9 cellular contexts compared by ENCODE assay signal in the genomic region with DNA sequence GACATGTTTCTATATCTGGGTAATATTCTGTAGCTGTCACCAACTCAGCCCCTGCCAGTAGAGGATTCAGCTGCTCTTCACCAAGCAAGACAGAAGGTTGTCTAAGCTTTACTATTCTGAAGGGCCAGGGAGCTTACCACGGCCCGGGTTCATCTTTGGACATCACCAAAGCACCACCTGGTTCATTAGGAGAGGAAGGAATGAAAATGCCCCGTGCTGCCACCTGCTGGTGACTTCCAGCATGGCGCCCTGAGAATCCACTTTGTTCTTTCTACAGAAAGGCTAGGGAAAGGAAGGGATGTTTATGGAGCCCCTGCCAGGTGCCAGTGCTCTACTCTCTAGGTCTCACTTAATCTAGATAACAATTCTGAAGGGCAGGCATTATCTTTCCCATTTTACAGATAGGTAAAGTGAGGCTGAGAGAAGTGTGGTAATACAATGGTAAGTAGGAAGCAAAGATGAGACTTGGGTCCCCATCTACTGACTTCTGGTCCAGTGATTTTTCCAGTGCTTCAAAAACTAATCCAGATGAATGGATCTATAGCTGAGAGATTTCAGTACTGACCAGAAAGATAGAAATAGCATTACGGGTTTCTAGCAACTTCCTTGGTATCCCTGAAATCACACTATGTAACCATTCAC.
A peak's percentile ranks its signal among the peaks of the same experiment; 100 is the strongest.
DNase-seq lines count a peak whose midpoint lies in the region; ATAC-seq, FAIRE-seq and TF ChIP-seq lines count a peak whose summit lies in the region.
"Had no signal": no experiment of that assay in that cellular context is flagged by ENCODE, and none has a peak within 500 bp of the region (broad histone marks: within the 10 kb centered on the region; RNA-seq: fewer than 3 reads in every experiment).

No MANE protein-coding gene starts in this region.

- H2AFZ ChIP-seq in fibroblast of lung (ENCODE audit: low read length) (no peak overlapping the region), neuronal stem cell (ENCODE audit: low read length) (no peak overlapping the region)

- no peak overlapping the region for H4K8ac ChIP-seq in neuronal stem cell (ENCODE audit: low read depth, low read length)

- no peak overlapping the region for H2BK15ac ChIP-seq in neuronal stem cell (ENCODE audit: low read length)

- H3K4me2 ChIP-seq in fibroblast of lung (ENCODE audit: extremely low read depth, insufficient read depth, low read length): no peak overlapping the region
- H3K4me2 ChIP-seq in neuronal stem cell (ENCODE audit: insufficient read depth, low read length, poor library complexity, severe bottlenecking): no peak overlapping the region

- TF ChIP-seq CTCF in AG09309 (IDR thresholded peaks at IDR 0.05; ENCODE audit: control insufficient read depth, insufficient read depth, low read depth, low read length, missing control alignments): peak; percentile 91
- TF ChIP-seq CTCF in GM13977 (IDR thresholded peaks at IDR 0.05; ENCODE audit: extremely low read depth, insufficient read depth, missing control alignments): peak; percentile 88
- TF ChIP-seq CTCF in fibroblast of lung (conservative IDR thresholded peaks at IDR 0.05 in 1 of 2, IDR thresholded peaks at IDR 0.05 in 1 of 2; ENCODE audit: low read depth in 1 of 2, low read length in 2 of 2): peak; percentile 84 to 95

- H3K9ac ChIP-seq in fibroblast of lung (ENCODE audit: insufficient read depth, low read length): no peak overlapping the region
- no peak overlapping the region for H3K9ac ChIP-seq in neuronal stem cell (ENCODE audit: low read depth, low read length, poor library complexity)

- H2BK5ac ChIP-seq in neuronal stem cell (ENCODE audit: low read length): no peak overlapping the region

- H2AK5ac ChIP-seq in neuronal stem cell (ENCODE audit: low read depth, low read length): no peak overlapping the region

- H3K79me2 ChIP-seq in fibroblast of lung (ENCODE audit: control insufficient read depth, insufficient read depth, low read length): no peaks in the 10 kb centered on the region

- H4K91ac ChIP-seq in neuronal stem cell (ENCODE audit: low read depth, low read length, poor library complexity): no peak overlapping the region

- no peak overlapping the region for H3K4me3 ChIP-seq in AG09309 (ENCODE audit: control insufficient read depth, low read depth, low read length)
- H3K4me3 ChIP-seq in fibroblast of lung (replicated peaks in 1 of 4; ENCODE audit: control extremely low read depth in 1 of 4, insufficient read depth in 1 of 4, low read depth in 3 of 4, low read length in 4 of 4): no peak overlapping the region
- no peak overlapping the region for H3K4me3 ChIP-seq in neuronal stem cell (ENCODE audit: low read length in 2 of 2)
- H3K4me3 ChIP-seq: skin epidermis had no signal

- H3K36me3 ChIP-seq in fibroblast of lung (ENCODE audit: control insufficient read depth, insufficient read depth, low read length): no peaks in the 10 kb centered on the region
- H3K36me3 ChIP-seq in neuronal stem cell (replicated peaks in 1 of 2; ENCODE audit: control insufficient read depth in 2 of 2, insufficient read depth in 2 of 2, low read length in 2 of 2): no peaks in the 10 kb centered on the region

- WGBS in neuronal stem cell (ENCODE audit: extremely low coverage in 2 of 2, insufficient read length in 2 of 2, insufficient replicate concordance in 1 of 2), 2 donors: no CpG with 5 or more reads among the region's 5 CpGs

- no peak for FAIRE-seq in urothelium cell line (lab: Jason Lieb, UNC)

- H4K20me1 ChIP-seq in fibroblast of lung (ENCODE audit: control insufficient read depth, extremely low read depth, insufficient read depth, low read length): no peaks in the 10 kb centered on the region

- ATAC-seq in HG03159 (IDR thresholded peaks at IDR 0.05; ENCODE audit: unreplicated experiment): peak; percentile 84

- no peaks in the 10 kb centered on the region for H3K79me1 ChIP-seq in neuronal stem cell (ENCODE audit: low read depth, low read length)

- in situ Hi-C loops in GM13977 (cut with MboI; ENCODE audit: low pct_unique_long_range_greater_than_20kb, low sequenced_read_pairs, unreplicated experiment): no loop called here

- H3K4me1 ChIP-seq in fibroblast of lung (ENCODE audit: control insufficient read depth, extremely low read depth, insufficient read depth, low read length): no peaks in the 10 kb centered on the region
- H3K4me1 ChIP-seq in neuronal stem cell (ENCODE audit: control insufficient read depth in 2 of 2, insufficient read depth in 1 of 2, low read depth in 1 of 2, low read length in 2 of 2): no peaks in the 10 kb centered on the region

- H3K27ac ChIP-seq in fibroblast of lung (ENCODE audit: insufficient read depth, low read length) (no peak overlapping the region), neuronal stem cell (replicated peaks; ENCODE audit: low read length) (no peak overlapping the region)
- H3K27ac ChIP-seq: skin epidermis had no signal

- H3K23ac ChIP-seq in neuronal stem cell (ENCODE audit: low read depth, low read length, poor library complexity): no peak overlapping the region

- H3K4ac ChIP-seq in neuronal stem cell (ENCODE audit: low read length): no peak overlapping the region

- H3K9me3 ChIP-seq in fibroblast of lung (ENCODE audit: control insufficient read depth, insufficient read depth, low read depth, low read length) (no peaks in the 10 kb centered on the region), neuronal stem cell (replicated peaks in 1 of 2; ENCODE audit: control insufficient read depth in 2 of 2, insufficient read depth in 1 of 2, low read depth in 1 of 2, low read length in 2 of 2) (no peaks in the 10 kb centered on the region)

- H2BK120ac ChIP-seq in neuronal stem cell (ENCODE audit: low read depth, low read length): no peak overlapping the region

- no peak overlapping the region for H2BK12ac ChIP-seq in neuronal stem cell (ENCODE audit: low read length)

- H3K14ac ChIP-seq in neuronal stem cell (ENCODE audit: low read length): no peak overlapping the region

- no peak overlapping the region for H3K18ac ChIP-seq in neuronal stem cell (ENCODE audit: low read length)

- DNase-seq in AG09309 (ENCODE audit: low read depth) (no peak), GM13977 (ENCODE audit: low spot score) (peak; percentile 56), NCI-H82 treated with DMSO at 0.1 percent for 48 hours (lab: John Stamatoyannopoulos, UW; ENCODE audit: unreplicated experiment) (peak; percentile 72), fibroblast of lung (ENCODE audit: low read depth in 2 of 2) (peak in 1 of 2 donors; percentile 28), neuronal stem cell (ENCODE audit: low spot score) (peak; percentile 73), urothelium cell line (ENCODE audit: low spot score) (peak; percentile 58)
- peak; percentile 49 for DNase-seq in activated CD8-positive, alpha-beta memory T cell treated with anti-CD3 and anti-CD28 coated beads, Interleukin-2, amount 50 U/mL, for 4 hours

- H3K27me3 ChIP-seq in fibroblast of lung (ENCODE audit: control insufficient read depth, insufficient read depth, low read length) (no peaks in the 10 kb centered on the region), neuronal stem cell (ENCODE audit: control insufficient read depth in 3 of 3, insufficient read depth in 3 of 3, low read depth in 1 of 3, low read length in 3 of 3) (peaks cover 0 to 26% (median 0%) of the 10 kb centered on the region in 3 experiments)
